In genomic region chr1:45877264-45877663, GRCh38 we compare ENCODE assay signal across 24 cellular contexts.
"Had no signal": no experiment of that assay in that cellular context is flagged by ENCODE, and none has a peak within 500 bp of the region (broad histone marks: within the 10 kb centered on the region; RNA-seq: fewer than 3 reads in every experiment).

No MANE protein-coding gene starts in this region.

- H3K4me3 ChIP-seq: neural progenitor cell, pancreas, prostate gland, skin epidermis, smooth muscle cell, spleen, stomach, thoracic aorta, thyroid gland, tibial nerve, upper lobe of left lung, vagina had no signal

- H3K4me1 ChIP-seq: neural progenitor cell, pancreas, prostate gland, spleen, thyroid gland, tibial nerve, upper lobe of left lung, vagina had no signal

- ATAC-seq: naive thymus-derived CD4-positive, alpha-beta T cell; natural killer cell; pancreas; right cardiac atrium; sciatic nerve; stimulated activated effector memory CD8-positive, alpha-beta T cell treated with anti-CD3 and anti-CD28 coated beads, Interleukin-12 subunit alpha, Interleukin-12 subunit beta, amount 100 ng/mL, for 72 hours; stimulated activated naive B cell treated with anti-CD40 and anti-IgM and Interleukin-4, amounts not matched to agents 10 μg/mL and 1 μg/mL and 100 μg/mL, for 72 hours had no signal

- DNase-seq: naive thymus-derived CD4-positive, alpha-beta T cell; natural killer cell; pancreas; right cardiac atrium; spleen; stimulated activated CD4-positive, alpha-beta T cell treated with anti-CD3 and anti-CD28 coated beads, Interleukin-12 subunit alpha, Interleukin-12 subunit beta, amount 100 ng/mL, for 4 hours; stimulated activated CD4-positive, alpha-beta T cell treated with anti-CD3 and anti-CD28 coated beads, Interleukin-2, amount 100 ng/mL, for 24 hours; stimulated activated CD4-positive, alpha-beta T cell treated with anti-CD3 and anti-CD28 coated beads, Interleukin-2, amount 100 ng/mL, for 48 hours; stimulated activated CD4-positive, alpha-beta T cell treated with anti-CD3 and anti-CD28 coated beads, Interleukin-4, amount 100 ng/mL, for 24 hours; stimulated activated naive B cell treated with anti-CD40 and anti-IgM and Interleukin-4, amounts not matched to agents 10 μg/mL and 1 μg/mL and 100 μg/mL, for 72 hours; stimulated activated naive CD4-positive, alpha-beta T cell treated with Interleukin-2 at 50 U/mL for 16 hours; stomach; thyroid gland; trophoblast cell; upper lobe of left lung had no signal

- H3K27me3 ChIP-seq: neural progenitor cell, pancreas, stomach, thyroid gland, tibial nerve, upper lobe of left lung, vagina had no signal

- H3K36me3 ChIP-seq: neural progenitor cell, pancreas, prostate gland, spleen, stomach, thoracic aorta, thyroid gland, tibial nerve, upper lobe of left lung, vagina had no signal

- H3K9ac ChIP-seq: neural progenitor cell had no signal

- H3K9me3 ChIP-seq: pancreas, prostate gland, spleen, stomach, thoracic aorta, thyroid gland, tibial nerve, upper lobe of left lung, vagina had no signal

- H3K27ac ChIP-seq: neural progenitor cell, pancreas, prostate gland, skin epidermis, spleen, stomach, thoracic aorta, thyroid gland, tibial nerve, upper lobe of left lung, vagina had no signal
